In the genomic region with DNA sequence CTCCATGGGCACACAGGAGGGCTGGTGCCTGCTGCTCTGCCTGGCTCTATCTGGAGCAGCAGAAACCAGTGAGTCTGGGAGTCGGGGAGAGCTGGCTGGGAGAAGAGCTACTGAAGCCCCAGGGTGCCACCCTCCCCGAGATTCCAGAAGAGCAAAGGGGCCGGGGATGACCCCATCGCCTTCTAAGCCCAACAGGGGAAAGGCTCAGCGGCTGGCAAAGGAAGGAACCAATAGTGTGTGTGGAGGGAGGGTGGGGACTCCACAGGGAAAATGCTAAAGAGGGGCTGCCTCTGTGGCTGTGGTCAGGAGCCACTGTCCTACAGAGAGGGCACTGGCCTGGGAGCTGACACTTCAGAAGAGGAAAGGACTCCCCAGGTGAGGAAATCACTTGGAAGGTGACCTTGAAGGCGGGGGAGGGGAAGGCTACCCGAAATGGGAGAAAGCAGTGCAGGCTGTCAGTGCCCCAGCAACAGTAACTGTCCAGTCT, we compare ENCODE assay signal across 8 cellular contexts. TPM values are rescaled to one million over a fixed set of nuclear protein-coding genes. Genes with fewer than 3 reads are reported as not detected.
DNase-seq lines count a peak whose midpoint lies in the region; ATAC-seq and TF ChIP-seq lines count a peak whose summit lies in the region.

No MANE protein-coding gene starts in this region.

- no peak for TF ChIP-seq POLR2A in tibial nerve (IDR thresholded peaks at IDR 0.05)

- DNase-seq in NCI-H2107 treated with DMSO at 0.1 percent for 48 hours (lab: John Stamatoyannopoulos, UW; ENCODE audit: unreplicated experiment), result peak; percentile 42
- no peak for DNase-seq in NCI-H2107 (lab: John Stamatoyannopoulos, UW)
- peak; percentile 68 for DNase-seq in OCI-M1 (lab: John Stamatoyannopoulos, UW)
- peak in 3 of 10 donors; percentile 23 to 64 (median 33) for DNase-seq in dorsolateral prefrontal cortex
- DNase-seq in mesenteric fat pad (ENCODE audit: low spot score), result peak; percentile 71
- peak in 1 of 2 donors; percentile 33 for DNase-seq in tibial nerve (ENCODE audit: low spot score in 2 of 2)

- H3K27ac ChIP-seq in dorsolateral prefrontal cortex, result peak overlapping the region; percentile 82 to 99 (median 98)
- H3K27ac ChIP-seq in tibial nerve, result peak overlapping the region; percentile 88 to 99 (median 92)

- TF ChIP-seq CTCF in dorsolateral prefrontal cortex (IDR thresholded peaks at IDR 0.05 in 54 of 56, conservative IDR thresholded peaks at IDR 0.05 in 2 of 56; ENCODE audit: low read depth in 1 of 56, partially characterized antibody in 56 of 56), result no peak
- TF ChIP-seq CTCF in tibial nerve (IDR thresholded peaks at IDR 0.05), result no peak

- H3K9me3 ChIP-seq in tibial nerve, result no peaks in the 10 kb centered on the region

- no peak for TF ChIP-seq EP300 in tibial nerve (IDR thresholded peaks at IDR 0.05)

- WGBS in tibial nerve, 2 donors, result 6 to 8% methylated on average over 7 of the region's 7 CpGs

- H3K36me3 ChIP-seq in tibial nerve, result peaks cover 0 to 40% (median 4%) of the 10 kb centered on the region in 3 donors

- no peak for ATAC-seq in HG03045 (IDR thresholded peaks at IDR 0.05; ENCODE audit: unreplicated experiment)
- no peak for ATAC-seq in activated CD4-positive, CD25-positive, alpha-beta regulatory T cell treated with anti-CD3 and anti-CD28 coated beads, Interleukin-2, amount 50 U/mL, for 24 hours

- H3K4me1 ChIP-seq in tibial nerve, result peaks cover 0 to 28% (median 21%) of the 10 kb centered on the region in 4 donors

- H3K27me3 ChIP-seq in dorsolateral prefrontal cortex (no peaks in the 10 kb centered on the region), tibial nerve (no peaks in the 10 kb centered on the region)

- peak overlapping the region; percentile 54 to 91 (median 77) for H3K4me3 ChIP-seq in dorsolateral prefrontal cortex
- H3K4me3 ChIP-seq in tibial nerve, result peak overlapping the region; percentile 39 to 76 (median 62)

- intact Hi-C loops in dorsolateral prefrontal cortex (cut with DNase I), result loop anchor here in 1 of 2 donors (2.0 kb wide), 1 partner anchor 21 kb away; no protein-coding TSS in a partner anchor

RNA-seq across cellular contexts. Expression of gene TAPBPL, which starts 0.4 kb away (rescaled TPM):
- total RNA-seq in dorsolateral prefrontal cortex (10 to 100 TPM in 78 of 120 experiments, 1 to 10 TPM in 42; 4.2 to 19.6 (median 11.2) TPM), mesenteric fat pad (13.0 TPM), tibial nerve (10 to 100 TPM; 13.9 to 31.9 (median 25.2) TPM)

RNA-seq across cellular contexts. Expression of gene CD27, which starts 7.5 kb away (rescaled TPM):
- total RNA-seq in dorsolateral prefrontal cortex (under 1 TPM in 10 of 120 experiments, not detected in 110; 0.39 to 0.79 (median 0.63) TPM), mesenteric fat pad (not detected), tibial nerve (under 1 TPM in 2 of 4 donors, not detected in 2; 0.44 to 0.63 TPM)

RNA-seq across cellular contexts. Expression of gene VAMP1, which starts 18.2 kb away (rescaled TPM):
- total RNA-seq in dorsolateral prefrontal cortex (100 to 1,000 TPM in 118 of 120 experiments, 10 to 100 TPM in 2; 90.3 to 464 (median 220) TPM), mesenteric fat pad (5.8 TPM), tibial nerve (10 to 100 TPM; 12.0 to 31.0 (median 19.3) TPM)

RNA-seq across cellular contexts. Expression of gene MRPL51, which starts 40.8 kb away (rescaled TPM):
- 100 to 1,000 TPM in 107 of 120 experiments, 10 to 100 TPM in 13; 81.0 to 147 (median 117) TPM for total RNA-seq in dorsolateral prefrontal cortex
- 116 TPM for total RNA-seq in mesenteric fat pad
- 100 to 1,000 TPM in 2 of 4 donors, 10 to 100 TPM in 2; 47.4 to 127 (median 89.0) TPM for total RNA-seq in tibial nerve

RNA-seq across cellular contexts. Expression of gene NCAPD2, which starts 41.6 kb away (rescaled TPM):
- total RNA-seq in dorsolateral prefrontal cortex (10 to 100 TPM; 10.2 to 44.7 (median 21.8) TPM), mesenteric fat pad (12.8 TPM), tibial nerve (10 to 100 TPM; 17.0 to 29.3 (median 23.0) TPM)
